In the genomic region with DNA sequence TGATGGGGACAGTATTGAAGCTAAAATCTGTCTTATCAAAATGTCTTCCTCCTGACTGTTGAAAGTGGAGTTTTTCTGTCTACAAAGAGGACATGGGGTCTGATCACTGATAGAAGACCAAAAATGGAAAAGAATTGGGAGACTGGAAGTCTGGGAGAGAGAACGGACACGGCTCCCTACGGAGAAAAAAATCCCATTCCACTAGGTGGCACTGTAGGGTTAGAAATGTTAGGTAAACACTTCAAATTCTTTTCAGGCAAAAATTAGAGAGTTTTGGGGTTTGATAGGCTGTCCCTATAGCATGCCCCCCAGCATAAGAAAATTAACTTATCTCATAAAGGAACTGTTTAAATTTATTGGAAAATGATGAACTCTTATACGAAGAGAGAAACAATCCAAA, we compare ENCODE assay signal across 9 cellular contexts.
A peak's percentile ranks its signal among the peaks of the same experiment; 100 is the strongest.
DNase-seq lines count a peak whose midpoint lies in the region; ATAC-seq and TF ChIP-seq lines count a peak whose summit lies in the region.
"Had no signal": no experiment of that assay in that cellular context is flagged by ENCODE, and none has a peak within 500 bp of the region (broad histone marks: within the 10 kb centered on the region; RNA-seq: fewer than 3 reads in every experiment).

No MANE protein-coding gene starts in this region.

- no peaks in the 10 kb centered on the region for H3K27me3 Mint-ChIP-seq in brain
- H3K27me3 Mint-ChIP-seq: dendritic cell treated with granulocyte-macrophage colony-stimulating factor and Interleukin-4, amounts not matched to agents 40 ng/mL and 50 ng/mL, for 4 days had no signal

- H3K4me3 ChIP-seq in LNCaP clone FGC (ENCODE audit: low read depth, low read length): no peak overlapping the region
- no peak overlapping the region for H3K4me3 ChIP-seq in gastroesophageal sphincter
- no peak overlapping the region for H3K4me3 ChIP-seq in right atrium auricular region

- TF ChIP-seq EP300 in gastroesophageal sphincter (IDR thresholded peaks at IDR 0.05): no peak

- DNase-seq in ELR (ENCODE audit: low read depth) (peak; percentile 10), LNCaP clone FGC (ENCODE audit: low read depth) (peak; percentile 1), myocyte (ENCODE audit: low read depth) (peak; percentile 0), right atrium auricular region (ENCODE audit: low spot score) (no peak)

- H3K36me3 Mint-ChIP-seq in brain: no peaks in the 10 kb centered on the region

- 0 to 16% methylated on average over 3 to 4 of the region's 4 CpGs for WGBS in gastroesophageal sphincter (ENCODE audit: low coverage in 1 of 2), 2 donors

- no peaks in the 10 kb centered on the region for H3K36me3 ChIP-seq in gastroesophageal sphincter
- no peaks in the 10 kb centered on the region for H3K36me3 ChIP-seq in right atrium auricular region

- H3K9me3 ChIP-seq in gastroesophageal sphincter (no peaks in the 10 kb centered on the region), right atrium auricular region (peaks cover 0 to 25% of the 10 kb centered on the region in 2 donors)

- H3K4me3 Mint-ChIP-seq in brain: peak overlapping the region in 2 of 5 experiments; percentile 24 to 46
- H3K4me3 Mint-ChIP-seq: dendritic cell treated with granulocyte-macrophage colony-stimulating factor and Interleukin-4, amounts not matched to agents 40 ng/mL and 50 ng/mL, for 4 days had no signal

- H3K9me3 Mint-ChIP-seq in brain: peaks cover 8 to 27% (median 13%) of the 10 kb centered on the region in 5 experiments

- ATAC-seq in HG03520 (IDR thresholded peaks at IDR 0.05; ENCODE audit: unreplicated experiment): no peak
- ATAC-seq in gastroesophageal sphincter: no peak
- ATAC-seq in HG03442 (IDR thresholded peaks at IDR 0.05; ENCODE audit: unreplicated experiment): no peak

- TF ChIP-seq CTCF in LNCaP clone FGC (IDR thresholded peaks at IDR 0.05; ENCODE audit: control insufficient read depth, extremely low read depth, insufficient read depth) (peak; percentile 39; the same call in 1 of the 2 replicates), brain (conservative IDR thresholded peaks at IDR 0.05) (peak; percentile 81 to 92), gastroesophageal sphincter (IDR thresholded peaks at IDR 0.05) (peak in 1 of 4 experiments; percentile 35), right atrium auricular region (IDR thresholded peaks at IDR 0.05) (peak in 1 of 2 donors; percentile 54)

- H3K4me1 ChIP-seq in gastroesophageal sphincter (no peaks in the 10 kb centered on the region), right atrium auricular region (no peaks in the 10 kb centered on the region)

- no peak overlapping the region for H3K27ac ChIP-seq in gastroesophageal sphincter
- no peak overlapping the region for H3K27ac ChIP-seq in right atrium auricular region

- H3K27ac Mint-ChIP-seq in brain: no peak overlapping the region
- H3K27ac Mint-ChIP-seq: dendritic cell treated with granulocyte-macrophage colony-stimulating factor and Interleukin-4, amounts not matched to agents 40 ng/mL and 50 ng/mL, for 4 days had no signal

- TF ChIP-seq POLR2A in gastroesophageal sphincter (IDR thresholded peaks at IDR 0.05): no peak

- H3K27me3 ChIP-seq in gastroesophageal sphincter: no peaks in the 10 kb centered on the region
- H3K27me3 ChIP-seq in right atrium auricular region: no peaks in the 10 kb centered on the region

- no peaks in the 10 kb centered on the region for H3K4me1 Mint-ChIP-seq in brain
